11 cellular contexts compared by ENCODE assay signal in the genomic region with DNA sequence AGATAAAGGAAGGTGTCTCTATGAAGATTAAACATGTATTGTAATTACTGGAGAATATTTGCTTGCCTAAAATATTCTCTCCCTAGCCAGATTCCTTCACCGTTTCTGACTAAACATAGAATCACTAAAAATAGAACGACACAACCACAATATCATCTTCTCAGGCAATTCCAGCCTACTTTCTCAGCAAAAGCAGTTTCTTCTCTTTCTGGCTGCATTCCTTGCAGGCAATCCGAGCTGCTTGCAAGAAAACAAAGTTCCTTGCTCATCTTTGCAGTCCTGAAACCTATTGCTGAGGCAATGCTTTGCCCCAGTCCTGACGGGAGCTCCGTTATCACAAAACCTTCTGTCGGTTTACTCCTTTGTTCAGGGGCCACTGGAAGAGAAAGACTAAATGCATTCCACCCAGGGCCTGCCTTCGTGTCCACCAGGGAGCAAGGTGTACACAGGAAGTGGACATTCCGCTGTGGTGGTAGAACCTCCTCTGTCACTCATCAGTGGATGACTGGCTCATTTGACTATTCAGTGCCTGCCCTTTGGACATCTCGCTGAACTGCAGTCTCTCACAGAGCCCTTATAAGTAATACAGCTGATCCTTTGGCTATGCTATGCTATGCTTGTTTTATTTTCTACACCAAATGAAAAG.
DNase-seq lines count a peak whose midpoint lies in the region; ATAC-seq, FAIRE-seq and TF ChIP-seq lines count a peak whose summit lies in the region.
"Had no signal": no experiment of that assay in that cellular context is flagged by ENCODE, and none has a peak within 500 bp of the region (broad histone marks: within the 10 kb centered on the region; RNA-seq: fewer than 3 reads in every experiment).

No MANE protein-coding gene starts in this region.

- H3K9me3 ChIP-seq in BLaER1 (no peaks in the 10 kb centered on the region), PC-3 (ENCODE audit: low read length) (no peaks in the 10 kb centered on the region)

- peaks cover 17% of the 10 kb centered on the region for H3K4me1 Mint-ChIP-seq in nephron

- H3K36me3 ChIP-seq in BLaER1 (no peaks in the 10 kb centered on the region), PC-3 (ENCODE audit: low read depth, low read length) (no peaks in the 10 kb centered on the region)

- H4K20me1 ChIP-seq in BLaER1 (no peaks in the 10 kb centered on the region), PC-3 (ENCODE audit: low read length) (no peaks in the 10 kb centered on the region)

- H3K4me3 ChIP-seq in BLaER1, result no peak overlapping the region
- no peak overlapping the region for H3K4me3 ChIP-seq in PC-3 (ENCODE audit: low read length)

- H3K4me3 Mint-ChIP-seq in nephron, result peak overlapping the region in 2 of 3 experiments; percentile 19 to 24
- H3K4me3 Mint-ChIP-seq: activated T-cell treated with anti-CD3 and anti-CD28 coated beads, Interleukin-2, amount 50 U/mL, for 72 hours; stimulated activated naive CD8-positive, alpha-beta T cell treated with anti-CD3 and anti-CD28 coated beads, Interleukin-15, Interleukin-2, amounts not matched to agents 100 ng/mL and 50 ng/mL, for 24 hours had no signal

- H3K27me3 ChIP-seq in BLaER1 (no peaks in the 10 kb centered on the region), PC-3 (ENCODE audit: low read length) (no peaks in the 10 kb centered on the region)

- no peaks in the 10 kb centered on the region for H3K9me2 ChIP-seq in PC-3 (replicated peaks; ENCODE audit: low read length)

- H3K4me1 ChIP-seq in BLaER1 (peaks cover 8% of the 10 kb centered on the region), PC-3 (ENCODE audit: insufficient read depth, low read length) (no peaks in the 10 kb centered on the region)

- no peak overlapping the region for H3K27ac ChIP-seq in BLaER1
- H3K27ac ChIP-seq in PC-3 (ENCODE audit: low read length), result no peak overlapping the region
- H3K27ac ChIP-seq: VCaP had no signal

- H3K4me2 ChIP-seq in BLaER1 (peak overlapping the region; percentile 34), PC-3 (ENCODE audit: low read length) (no peak overlapping the region)

- H3K9ac ChIP-seq in BLaER1 (no peak overlapping the region), PC-3 (ENCODE audit: low read length) (no peak overlapping the region)

- no peak for TF ChIP-seq POLR2A in GM12892 (IDR thresholded peaks at IDR 0.05; ENCODE audit: low read depth, low read length)

- H3K27me3 Mint-ChIP-seq in nephron (ENCODE audit: low read depth), result no peaks in the 10 kb centered on the region
- H3K27me3 Mint-ChIP-seq: stimulated activated naive CD8-positive, alpha-beta T cell treated with anti-CD3 and anti-CD28 coated beads, Interleukin-15, Interleukin-2, amounts not matched to agents 100 ng/mL and 50 ng/mL, for 24 hours had no signal

- intact Hi-C loops in PC-3 (cut with micrococcal nuclease), result no loop called here

- DNase-seq in PC-3, result no peak
- DNase-seq in fibroblast of peridontal ligament (ENCODE audit: extremely low read depth), result peak; percentile 84
- DNase-seq in GM12892 (ENCODE audit: insufficient read length), result no peak
- DNase-seq in GM20000 (ENCODE audit: low spot score), result no peak
- DNase-seq: activated T-cell treated with anti-CD3 and anti-CD28 coated beads, Interleukin-2, amount 50 U/mL, for 72 hours had no signal

- no peak overlapping the region for H2AFZ ChIP-seq in PC-3 (ENCODE audit: low read length)

- H3K27ac Mint-ChIP-seq in nephron, result peak overlapping the region; percentile 76 to 91 (median 81)
- H3K27ac Mint-ChIP-seq: activated T-cell treated with anti-CD3 and anti-CD28 coated beads, Interleukin-2, amount 50 U/mL, for 72 hours; stimulated activated naive CD8-positive, alpha-beta T cell treated with anti-CD3 and anti-CD28 coated beads, Interleukin-15, Interleukin-2, amounts not matched to agents 100 ng/mL and 50 ng/mL, for 24 hours had no signal

- H3K79me2 ChIP-seq in PC-3 (ENCODE audit: low read length), result no peaks in the 10 kb centered on the region

- H3K36me3 Mint-ChIP-seq in nephron (ENCODE audit: low read depth), result no peaks in the 10 kb centered on the region

- POLR2A ChIA-PET in PC-3 (lab: Charles Lee; ENCODE audit: unreplicated experiment), result no interaction called here

- no peak for FAIRE-seq in GM12892 (lab: Jason Lieb, UNC)

- no peaks in the 10 kb centered on the region for H3F3A ChIP-seq in PC-3 (ENCODE audit: low read length, unreplicated experiment)

- TF ChIP-seq CTCF in PC-3 (conservative IDR thresholded peaks at IDR 0.05; ENCODE audit: low read depth, low read length) (no peak), nephron (IDR thresholded peaks at IDR 0.05; ENCODE audit: unreplicated experiment in 3 of 3) (no peak), GM20000 (IDR thresholded peaks at IDR 0.05; ENCODE audit: extremely low read depth, missing control alignments) (no peak)

- no TSS peak for BruUV-seq in PC-3 (replicated peaks; lab: Mats Ljungman, UMichigan)

- ATAC-seq in PC-3, result peak; percentile 84
- ATAC-seq in GM19452 (IDR thresholded peaks at IDR 0.05; ENCODE audit: unreplicated experiment), result no peak
- ATAC-seq in GM18870 (IDR thresholded peaks at IDR 0.05; ENCODE audit: unreplicated experiment), result no peak
- ATAC-seq: activated T-cell treated with anti-CD3 and anti-CD28 coated beads, Interleukin-2, amount 50 U/mL, for 72 hours had no signal

- H3K9me3 Mint-ChIP-seq in nephron, result no peaks in the 10 kb centered on the region
- H3K9me3 Mint-ChIP-seq: activated T-cell treated with anti-CD3 and anti-CD28 coated beads, Interleukin-2, amount 50 U/mL, for 72 hours; stimulated activated naive CD8-positive, alpha-beta T cell treated with anti-CD3 and anti-CD28 coated beads, Interleukin-15, Interleukin-2, amounts not matched to agents 100 ng/mL and 50 ng/mL, for 24 hours had no signal

- CTCF ChIA-PET in PC-3 (lab: Charles Lee), result no interaction called here
